ENCODE assay signal across 1 cellular context in genomic region chr3:25567806-25568524, GRCh38.
A peak's percentile ranks its signal among the peaks of the same experiment; 100 is the strongest.
TF ChIP-seq lines count a peak whose summit lies in the region.

No MANE protein-coding gene starts in this region.

TF ChIP-seq in K562, 482 proteins besides CTCF, POLR2A, EP300 and RAD21 (continued from another document):
- TF ChIP-seq ZNF592 (IDR thresholded peaks at IDR 0.05): no peak
- TF ChIP-seq RBM25 (IDR thresholded peaks at IDR 0.05; ENCODE audit: low read depth, low read length, severe bottlenecking): peak; percentile 93
TF ChIP-seq in K562: peak in this region for 4.
